1 cellular context compared by ENCODE assay signal in the genomic region with DNA sequence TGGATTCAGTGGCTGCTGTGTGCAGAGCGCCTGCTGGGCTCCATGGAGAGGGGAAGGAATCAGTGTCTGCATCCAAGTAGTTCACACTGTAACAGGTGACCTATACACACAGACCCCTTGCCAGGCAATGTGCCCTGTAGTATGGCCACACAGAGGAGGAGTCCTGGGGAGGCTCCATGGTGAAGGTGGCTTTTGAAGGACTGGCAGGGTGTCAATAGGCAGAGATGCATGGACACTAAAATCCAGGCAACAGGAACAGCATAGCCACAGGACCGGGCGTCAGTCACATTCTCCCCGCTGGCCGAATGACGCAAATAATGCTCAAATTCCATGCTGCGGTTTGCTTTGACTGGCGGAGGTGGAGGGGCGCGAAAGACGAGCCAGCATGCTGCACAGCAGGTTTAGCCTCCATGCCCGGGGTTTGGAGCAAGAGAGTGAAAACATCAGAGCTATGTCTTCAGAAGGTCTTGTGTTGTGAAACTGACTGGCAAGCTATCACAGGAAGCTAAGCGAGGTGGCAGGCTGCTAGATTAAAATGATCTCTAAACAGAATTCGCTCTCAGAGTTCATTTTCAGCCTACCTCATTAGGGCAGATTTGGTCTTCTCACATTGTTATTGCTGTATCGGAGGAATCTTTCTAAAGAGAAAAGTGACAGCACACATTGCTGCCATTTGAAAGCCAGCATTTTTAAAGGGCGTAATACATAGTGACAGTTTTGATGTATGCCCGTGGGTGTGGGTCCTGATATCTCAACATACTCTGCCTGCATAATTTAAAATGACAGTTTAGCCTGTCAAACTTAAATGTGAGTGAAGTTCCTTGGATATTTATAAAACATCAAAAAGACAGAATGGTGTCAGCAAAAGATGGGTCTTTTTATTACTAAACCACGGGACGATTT.
A peak's percentile ranks its signal among the peaks of the same experiment; 100 is the strongest.
TF ChIP-seq lines count a peak whose summit lies in the region.

No MANE protein-coding gene starts in this region.

TF ChIP-seq in HepG2, 621 proteins besides CTCF, POLR2A, EP300 and RAD21 (continued from another document and continues in another):
- TF ChIP-seq, protein P1, sequence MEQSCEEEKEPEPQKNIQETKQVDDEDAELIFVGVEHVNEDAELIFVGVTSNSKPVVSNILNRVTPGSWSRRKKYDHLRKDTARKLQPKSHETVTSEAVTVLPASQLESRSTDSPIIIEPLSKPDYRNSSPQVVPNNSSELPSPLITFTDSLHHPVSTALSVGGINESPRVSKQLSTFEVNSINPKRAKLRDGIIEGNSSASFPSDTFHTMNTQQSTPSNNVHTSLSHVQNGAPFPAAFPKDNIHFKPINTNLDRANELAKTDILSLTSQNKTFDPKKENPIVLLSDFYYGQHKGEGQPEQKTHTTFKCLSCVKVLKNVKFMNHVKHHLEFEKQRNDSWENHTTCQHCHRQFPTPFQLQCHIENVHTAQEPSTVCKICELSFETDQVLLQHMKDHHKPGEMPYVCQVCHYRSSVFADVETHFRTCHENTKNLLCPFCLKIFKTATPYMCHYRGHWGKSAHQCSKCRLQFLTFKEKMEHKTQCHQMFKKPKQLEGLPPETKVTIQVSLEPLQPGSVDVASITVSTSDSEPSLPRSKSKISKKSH (CRISPR knock-in tag; IDR thresholded peaks at IDR 0.05; ENCODE audit: borderline replicate concordance), result no peak; the same call in 1 of the 2 replicates
- no peak for TF ChIP-seq ZC3H4 (CRISPR knock-in tag; IDR thresholded peaks at IDR 0.05; ENCODE audit: borderline replicate concordance)
- no peak for TF ChIP-seq MAFK (conservative IDR thresholded peaks at IDR 0.05 in 1 of 2, IDR thresholded peaks at IDR 0.05 in 1 of 2; ENCODE audit: low read length in 2 of 2)
- TF ChIP-seq, protein P2, sequence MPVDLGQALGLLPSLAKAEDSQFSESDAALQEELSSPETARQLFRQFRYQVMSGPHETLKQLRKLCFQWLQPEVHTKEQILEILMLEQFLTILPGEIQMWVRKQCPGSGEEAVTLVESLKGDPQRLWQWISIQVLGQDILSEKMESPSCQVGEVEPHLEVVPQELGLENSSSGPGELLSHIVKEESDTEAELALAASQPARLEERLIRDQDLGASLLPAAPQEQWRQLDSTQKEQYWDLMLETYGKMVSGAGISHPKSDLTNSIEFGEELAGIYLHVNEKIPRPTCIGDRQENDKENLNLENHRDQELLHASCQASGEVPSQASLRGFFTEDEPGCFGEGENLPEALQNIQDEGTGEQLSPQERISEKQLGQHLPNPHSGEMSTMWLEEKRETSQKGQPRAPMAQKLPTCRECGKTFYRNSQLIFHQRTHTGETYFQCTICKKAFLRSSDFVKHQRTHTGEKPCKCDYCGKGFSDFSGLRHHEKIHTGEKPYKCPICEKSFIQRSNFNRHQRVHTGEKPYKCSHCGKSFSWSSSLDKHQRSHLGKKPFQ (CRISPR knock-in tag; IDR thresholded peaks at IDR 0.05; ENCODE audit: insufficient replicate concordance), result no peak
- no peak for TF ChIP-seq MATR3 (CRISPR knock-in tag; IDR thresholded peaks at IDR 0.05)
- TF ChIP-seq, protein P3, sequence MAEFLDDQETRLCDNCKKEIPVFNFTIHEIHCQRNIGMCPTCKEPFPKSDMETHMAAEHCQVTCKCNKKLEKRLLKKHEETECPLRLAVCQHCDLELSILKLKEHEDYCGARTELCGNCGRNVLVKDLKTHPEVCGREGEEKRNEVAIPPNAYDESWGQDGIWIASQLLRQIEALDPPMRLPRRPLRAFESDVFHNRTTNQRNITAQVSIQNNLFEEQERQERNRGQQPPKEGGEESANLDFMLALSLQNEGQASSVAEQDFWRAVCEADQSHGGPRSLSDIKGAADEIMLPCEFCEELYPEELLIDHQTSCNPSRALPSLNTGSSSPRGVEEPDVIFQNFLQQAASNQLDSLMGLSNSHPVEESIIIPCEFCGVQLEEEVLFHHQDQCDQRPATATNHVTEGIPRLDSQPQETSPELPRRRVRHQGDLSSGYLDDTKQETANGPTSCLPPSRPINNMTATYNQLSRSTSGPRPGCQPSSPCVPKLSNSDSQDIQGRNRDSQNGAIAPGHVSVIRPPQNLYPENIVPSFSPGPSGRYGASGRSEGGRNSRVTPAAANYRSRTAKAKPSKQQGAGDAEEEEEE (CRISPR knock-in tag; IDR thresholded peaks at IDR 0.05; ENCODE audit: borderline replicate concordance), result no peak; the same call in 1 of the 2 replicates
- TF ChIP-seq MAFF (IDR thresholded peaks at IDR 0.05; ENCODE audit: low read depth, low read length), result no peak
- TF ChIP-seq NFRKB (IDR thresholded peaks at IDR 0.05), result no peak
- TF ChIP-seq ZNF292 (CRISPR knock-in tag; IDR thresholded peaks at IDR 0.05; ENCODE audit: borderline replicate concordance, low read depth), result peak; percentile 50; the same call in 1 of the 2 replicates
- no peak for TF ChIP-seq ATF7 (IDR thresholded peaks at IDR 0.05)
- TF ChIP-seq ATF7 (CRISPR knock-in tag; IDR thresholded peaks at IDR 0.05), result no peak
- no peak for TF ChIP-seq CHD4 (IDR thresholded peaks at IDR 0.05; ENCODE audit: borderline replicate concordance, low read length)
- TF ChIP-seq NR1H2 (CRISPR knock-in tag; IDR thresholded peaks at IDR 0.05; ENCODE audit: borderline replicate concordance, low read depth), result no peak
- no peak for TF ChIP-seq ARNTL (CRISPR knock-in tag; IDR thresholded peaks at IDR 0.05)
- TF ChIP-seq, protein P4, sequence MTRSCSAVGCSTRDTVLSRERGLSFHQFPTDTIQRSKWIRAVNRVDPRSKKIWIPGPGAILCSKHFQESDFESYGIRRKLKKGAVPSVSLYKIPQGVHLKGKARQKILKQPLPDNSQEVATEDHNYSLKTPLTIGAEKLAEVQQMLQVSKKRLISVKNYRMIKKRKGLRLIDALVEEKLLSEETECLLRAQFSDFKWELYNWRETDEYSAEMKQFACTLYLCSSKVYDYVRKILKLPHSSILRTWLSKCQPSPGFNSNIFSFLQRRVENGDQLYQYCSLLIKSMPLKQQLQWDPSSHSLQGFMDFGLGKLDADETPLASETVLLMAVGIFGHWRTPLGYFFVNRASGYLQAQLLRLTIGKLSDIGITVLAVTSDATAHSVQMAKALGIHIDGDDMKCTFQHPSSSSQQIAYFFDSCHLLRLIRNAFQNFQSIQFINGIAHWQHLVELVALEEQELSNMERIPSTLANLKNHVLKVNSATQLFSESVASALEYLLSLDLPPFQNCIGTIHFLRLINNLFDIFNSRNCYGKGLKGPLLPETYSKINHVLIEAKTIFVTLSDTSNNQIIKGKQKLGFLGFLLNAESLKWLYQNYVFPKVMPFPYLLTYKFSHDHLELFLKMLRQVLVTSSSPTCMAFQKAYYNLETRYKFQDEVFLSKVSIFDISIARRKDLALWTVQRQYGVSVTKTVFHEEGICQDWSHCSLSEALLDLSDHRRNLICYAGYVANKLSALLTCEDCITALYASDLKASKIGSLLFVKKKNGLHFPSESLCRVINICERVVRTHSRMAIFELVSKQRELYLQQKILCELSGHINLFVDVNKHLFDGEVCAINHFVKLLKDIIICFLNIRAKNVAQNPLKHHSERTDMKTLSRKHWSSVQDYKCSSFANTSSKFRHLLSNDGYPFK (CRISPR knock-in tag; IDR thresholded peaks at IDR 0.05; ENCODE audit: borderline replicate concordance), result 0 out of 2 replicates have a peak, but pooled peaks have one; percentile 23
- peak; percentile 64 for TF ChIP-seq GATAD1 (CRISPR knock-in tag; IDR thresholded peaks at IDR 0.05)
- no peak for TF ChIP-seq ZNF850 (CRISPR knock-in tag; conservative IDR thresholded peaks at IDR 0.05)
- no peak for TF ChIP-seq ZNF207 (IDR thresholded peaks at IDR 0.05; ENCODE audit: borderline replicate concordance)
- TF ChIP-seq ZSCAN21 (CRISPR knock-in tag; IDR thresholded peaks at IDR 0.05; ENCODE audit: borderline replicate concordance), result peak; percentile 37; the same call in 1 of the 2 replicates
- TF ChIP-seq ZNF724P (CRISPR knock-in tag; IDR thresholded peaks at IDR 0.05; ENCODE audit: borderline replicate concordance), result 0 out of 2 replicates have a peak, but pooled peaks have one; percentile 60
- TF ChIP-seq, protein P5, sequence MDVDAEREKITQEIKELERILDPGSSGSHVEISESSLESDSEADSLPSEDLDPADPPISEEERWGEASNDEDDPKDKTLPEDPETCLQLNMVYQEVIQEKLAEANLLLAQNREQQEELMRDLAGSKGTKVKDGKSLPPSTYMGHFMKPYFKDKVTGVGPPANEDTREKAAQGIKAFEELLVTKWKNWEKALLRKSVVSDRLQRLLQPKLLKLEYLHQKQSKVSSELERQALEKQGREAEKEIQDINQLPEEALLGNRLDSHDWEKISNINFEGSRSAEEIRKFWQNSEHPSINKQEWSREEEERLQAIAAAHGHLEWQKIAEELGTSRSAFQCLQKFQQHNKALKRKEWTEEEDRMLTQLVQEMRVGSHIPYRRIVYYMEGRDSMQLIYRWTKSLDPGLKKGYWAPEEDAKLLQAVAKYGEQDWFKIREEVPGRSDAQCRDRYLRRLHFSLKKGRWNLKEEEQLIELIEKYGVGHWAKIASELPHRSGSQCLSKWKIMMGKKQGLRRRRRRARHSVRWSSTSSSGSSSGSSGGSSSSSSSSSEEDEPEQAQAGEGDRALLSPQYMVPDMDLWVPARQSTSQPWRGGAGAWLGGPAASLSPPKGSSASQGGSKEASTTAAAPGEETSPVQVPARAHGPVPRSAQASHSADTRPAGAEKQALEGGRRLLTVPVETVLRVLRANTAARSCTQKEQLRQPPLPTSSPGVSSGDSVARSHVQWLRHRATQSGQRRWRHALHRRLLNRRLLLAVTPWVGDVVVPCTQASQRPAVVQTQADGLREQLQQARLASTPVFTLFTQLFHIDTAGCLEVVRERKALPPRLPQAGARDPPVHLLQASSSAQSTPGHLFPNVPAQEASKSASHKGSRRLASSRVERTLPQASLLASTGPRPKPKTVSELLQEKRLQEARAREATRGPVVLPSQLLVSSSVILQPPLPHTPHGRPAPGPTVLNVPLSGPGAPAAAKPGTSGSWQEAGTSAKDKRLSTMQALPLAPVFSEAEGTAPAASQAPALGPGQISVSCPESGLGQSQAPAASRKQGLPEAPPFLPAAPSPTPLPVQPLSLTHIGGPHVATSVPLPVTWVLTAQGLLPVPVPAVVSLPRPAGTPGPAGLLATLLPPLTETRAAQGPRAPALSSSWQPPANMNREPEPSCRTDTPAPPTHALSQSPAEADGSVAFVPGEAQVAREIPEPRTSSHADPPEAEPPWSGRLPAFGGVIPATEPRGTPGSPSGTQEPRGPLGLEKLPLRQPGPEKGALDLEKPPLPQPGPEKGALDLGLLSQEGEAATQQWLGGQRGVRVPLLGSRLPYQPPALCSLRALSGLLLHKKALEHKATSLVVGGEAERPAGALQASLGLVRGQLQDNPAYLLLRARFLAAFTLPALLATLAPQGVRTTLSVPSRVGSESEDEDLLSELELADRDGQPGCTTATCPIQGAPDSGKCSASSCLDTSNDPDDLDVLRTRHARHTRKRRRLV (CRISPR knock-in tag; IDR thresholded peaks at IDR 0.05), result no peak
- TF ChIP-seq, protein P6, sequence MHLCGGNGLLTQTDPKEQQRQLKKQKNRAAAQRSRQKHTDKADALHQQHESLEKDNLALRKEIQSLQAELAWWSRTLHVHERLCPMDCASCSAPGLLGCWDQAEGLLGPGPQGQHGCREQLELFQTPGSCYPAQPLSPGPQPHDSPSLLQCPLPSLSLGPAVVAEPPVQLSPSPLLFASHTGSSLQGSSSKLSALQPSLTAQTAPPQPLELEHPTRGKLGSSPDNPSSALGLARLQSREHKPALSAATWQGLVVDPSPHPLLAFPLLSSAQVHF (CRISPR knock-in tag; IDR thresholded peaks at IDR 0.05), result no peak
- peak; percentile 38; the same call in 1 of the 2 replicates for TF ChIP-seq RXRA (CRISPR knock-in tag; IDR thresholded peaks at IDR 0.05)
- TF ChIP-seq, protein P7, sequence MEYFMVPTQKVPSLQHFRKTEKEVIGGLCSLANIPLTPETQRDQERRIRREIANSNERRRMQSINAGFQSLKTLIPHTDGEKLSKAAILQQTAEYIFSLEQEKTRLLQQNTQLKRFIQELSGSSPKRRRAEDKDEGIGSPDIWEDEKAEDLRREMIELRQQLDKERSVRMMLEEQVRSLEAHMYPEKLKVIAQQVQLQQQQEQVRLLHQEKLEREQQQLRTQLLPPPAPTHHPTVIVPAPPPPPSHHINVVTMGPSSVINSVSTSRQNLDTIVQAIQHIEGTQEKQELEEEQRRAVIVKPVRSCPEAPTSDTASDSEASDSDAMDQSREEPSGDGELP (IDR thresholded peaks at IDR 0.05; ENCODE audit: borderline replicate concordance, low read depth), result no peak
- peak; percentile 94 for TF ChIP-seq TEAD3 (CRISPR knock-in tag; optimal IDR thresholded peaks at IDR 0.05; ENCODE audit: borderline replicate concordance)
- TF ChIP-seq, protein P8, sequence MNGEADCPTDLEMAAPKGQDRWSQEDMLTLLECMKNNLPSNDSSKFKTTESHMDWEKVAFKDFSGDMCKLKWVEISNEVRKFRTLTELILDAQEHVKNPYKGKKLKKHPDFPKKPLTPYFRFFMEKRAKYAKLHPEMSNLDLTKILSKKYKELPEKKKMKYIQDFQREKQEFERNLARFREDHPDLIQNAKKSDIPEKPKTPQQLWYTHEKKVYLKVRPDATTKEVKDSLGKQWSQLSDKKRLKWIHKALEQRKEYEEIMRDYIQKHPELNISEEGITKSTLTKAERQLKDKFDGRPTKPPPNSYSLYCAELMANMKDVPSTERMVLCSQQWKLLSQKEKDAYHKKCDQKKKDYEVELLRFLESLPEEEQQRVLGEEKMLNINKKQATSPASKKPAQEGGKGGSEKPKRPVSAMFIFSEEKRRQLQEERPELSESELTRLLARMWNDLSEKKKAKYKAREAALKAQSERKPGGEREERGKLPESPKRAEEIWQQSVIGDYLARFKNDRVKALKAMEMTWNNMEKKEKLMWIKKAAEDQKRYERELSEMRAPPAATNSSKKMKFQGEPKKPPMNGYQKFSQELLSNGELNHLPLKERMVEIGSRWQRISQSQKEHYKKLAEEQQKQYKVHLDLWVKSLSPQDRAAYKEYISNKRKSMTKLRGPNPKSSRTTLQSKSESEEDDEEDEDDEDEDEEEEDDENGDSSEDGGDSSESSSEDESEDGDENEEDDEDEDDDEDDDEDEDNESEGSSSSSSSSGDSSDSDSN (CRISPR knock-in tag; IDR thresholded peaks at IDR 0.05), result no peak
- TF ChIP-seq, protein P9, sequence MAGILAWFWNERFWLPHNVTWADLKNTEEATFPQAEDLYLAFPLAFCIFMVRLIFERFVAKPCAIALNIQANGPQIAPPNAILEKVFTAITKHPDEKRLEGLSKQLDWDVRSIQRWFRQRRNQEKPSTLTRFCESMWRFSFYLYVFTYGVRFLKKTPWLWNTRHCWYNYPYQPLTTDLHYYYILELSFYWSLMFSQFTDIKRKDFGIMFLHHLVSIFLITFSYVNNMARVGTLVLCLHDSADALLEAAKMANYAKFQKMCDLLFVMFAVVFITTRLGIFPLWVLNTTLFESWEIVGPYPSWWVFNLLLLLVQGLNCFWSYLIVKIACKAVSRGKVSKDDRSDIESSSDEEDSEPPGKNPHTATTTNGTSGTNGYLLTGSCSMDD (CRISPR knock-in tag; IDR thresholded peaks at IDR 0.05), result no peak
- TF ChIP-seq ELF3 (CRISPR knock-in tag; IDR thresholded peaks at IDR 0.05), result peak; percentile 51; the same call in 1 of the 2 replicates
- TF ChIP-seq, protein P10, sequence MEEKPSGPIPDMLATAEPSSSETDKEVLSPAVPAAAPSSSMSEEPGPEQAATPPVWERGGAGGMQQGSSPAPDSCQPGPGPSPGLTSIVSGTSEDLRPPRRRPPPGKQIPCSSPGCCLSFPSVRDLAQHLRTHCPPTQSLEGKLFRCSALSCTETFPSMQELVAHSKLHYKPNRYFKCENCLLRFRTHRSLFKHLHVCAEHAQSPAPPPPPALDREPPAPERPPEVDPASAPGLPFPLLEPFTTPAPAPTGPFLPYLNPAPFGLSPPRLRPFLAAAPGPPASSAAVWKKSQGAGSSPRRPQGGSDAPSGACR (CRISPR knock-in tag; IDR thresholded peaks at IDR 0.05), result peak; percentile 5; the same call in 1 of the 2 replicates
- no peak for TF ChIP-seq HNRNPK (IDR thresholded peaks at IDR 0.05; ENCODE audit: low read depth, low read length, poor library complexity, severe bottlenecking)
- TF ChIP-seq ATF7-NPFF (CRISPR knock-in tag; IDR thresholded peaks at IDR 0.05; ENCODE audit: low read depth), result peak; percentile 54; the same call in 1 of the 2 replicates
- TF ChIP-seq MYC (CRISPR knock-in tag; IDR thresholded peaks at IDR 0.05; ENCODE audit: borderline replicate concordance), result peak; percentile 50; the same call in 1 of the 2 replicates
- no peak for TF ChIP-seq CENPX (CRISPR knock-in tag; IDR thresholded peaks at IDR 0.05)
- TF ChIP-seq DNMT1 (CRISPR knock-in tag; IDR thresholded peaks at IDR 0.05), result no peak
- TF ChIP-seq MZF1 (CRISPR knock-in tag; IDR thresholded peaks at IDR 0.05; ENCODE audit: borderline replicate concordance), result no peak
